8 cellular contexts compared by ENCODE assay signal in genomic region chr5:31531888-31532710, GRCh38. TPM values are rescaled to one million over a fixed set of nuclear protein-coding genes. Genes with fewer than 3 reads are reported as not detected.
DNase-seq lines count a peak whose midpoint lies in the region; ATAC-seq lines count a peak whose summit lies in the region.

Gene C5orf22 (plus strand): TSS chr5:31532301. CDS start chr5:31532393, 92 bp downstream.
Gene DROSHA (minus strand): TSS chr5:31532093. CDS start chr5:31529059, 3,034 bp downstream.

- no peaks in the 10 kb centered on the region for H3K9me3 Mint-ChIP-seq in activated CD8-positive, alpha-beta memory T cell treated with anti-CD3 and anti-CD28 coated beads, Interleukin-2, amount 10 ng/mL, durations not matched to agents 7 days and 5 days (ENCODE audit: low read depth)

- CTCF ChIA-PET in activated CD8-positive, alpha-beta memory T cell treated with anti-CD3 and anti-CD28 coated beads, Interleukin-2, amount 10 ng/mL, durations not matched to agents 7 days and 5 days (lab: Charles Lee): interaction anchor here (1.3 to 1.4 kb wide), 3 partner anchors 12 to 561 kb away, joined by 3 to 6 read pairs (median 4); no protein-coding TSS in a partner anchor

- in situ Hi-C loops in Caki2 (cut with HindIII; ENCODE audit: low pct_unique_long_range_greater_than_20kb, low sequenced_read_pairs) (no loop called here), endometrial microvascular endothelial cells (cut with HindIII; ENCODE audit: inconsistent ontology term, low pct_unique_long_range_greater_than_20kb, low sequenced_read_pairs) (no loop called here)

- peaks cover 62% of the 10 kb centered on the region for H3K36me3 ChIP-seq in NT2/D1 (ENCODE audit: insufficient read depth, insufficient read length, low read length)

- peaks cover 38% of the 10 kb centered on the region for H3K36me3 Mint-ChIP-seq in activated CD8-positive, alpha-beta memory T cell treated with anti-CD3 and anti-CD28 coated beads, Interleukin-2, amount 10 ng/mL, durations not matched to agents 7 days and 5 days

- peak; percentile 91 for ATAC-seq in GM21381 (IDR thresholded peaks at IDR 0.05; ENCODE audit: unreplicated experiment)
- peak; percentile 96 for ATAC-seq in activated CD8-positive, alpha-beta memory T cell treated with anti-CD3 and anti-CD28 coated beads, Interleukin-2, amount 10 ng/mL, durations not matched to agents 7 days and 5 days

- peak within 1 kb of the TSS; percentile 85 for H3K9ac ChIP-seq in NT2/D1 (ENCODE audit: insufficient read length, low read depth)

- H3K4me1 Mint-ChIP-seq in activated CD8-positive, alpha-beta memory T cell treated with anti-CD3 and anti-CD28 coated beads, Interleukin-2, amount 10 ng/mL, durations not matched to agents 7 days and 5 days: peaks cover 42% of the 10 kb centered on the region

- DNase-seq in Caki2 (ENCODE audit: low read depth): peak; percentile 95
- DNase-seq in HUDEP-2 (lab: John Stamatoyannopoulos, UW; ENCODE audit: unreplicated experiment in 76 of 76): peak; percentile 47 to 95 (median 89)
- DNase-seq in NT2/D1 (ENCODE audit: low read depth, low spot score): peak; percentile 91
- peak; percentile 95 for DNase-seq in activated CD8-positive, alpha-beta memory T cell treated with anti-CD3 and anti-CD28 coated beads, Interleukin-2, amount 10 ng/mL, durations not matched to agents 7 days and 5 days
- peak; percentile 96 for DNase-seq in mesenteric fat pad (ENCODE audit: low spot score)
- peak; percentile 76 for DNase-seq in stimulated activated CD8-positive, alpha-beta memory T cell treated with anti-CD3 and anti-CD28 coated beads, Interleukin-15, amount 100 ng/mL, for 24 hours (ENCODE audit: low read depth)

- no peaks in the 10 kb centered on the region for H3K4me1 ChIP-seq in NT2/D1 (ENCODE audit: insufficient read depth, insufficient read length)

- no peaks in the 10 kb centered on the region for H3K27me3 ChIP-seq in NT2/D1 (ENCODE audit: insufficient read depth, insufficient read length)

- peak within 1 kb of the TSS; percentile 88 for H3K4me3 ChIP-seq in NT2/D1 (ENCODE audit: insufficient read length, low read depth)

- H3K4me3 Mint-ChIP-seq in activated CD8-positive, alpha-beta memory T cell treated with anti-CD3 and anti-CD28 coated beads, Interleukin-2, amount 10 ng/mL, durations not matched to agents 7 days and 5 days: peak within 1 kb of the TSS; percentile 90

- no peaks in the 10 kb centered on the region for H3K9me3 ChIP-seq in NT2/D1 (ENCODE audit: insufficient read depth, low read length)

- no peaks in the 10 kb centered on the region for H3K27me3 Mint-ChIP-seq in activated CD8-positive, alpha-beta memory T cell treated with anti-CD3 and anti-CD28 coated beads, Interleukin-2, amount 10 ng/mL, durations not matched to agents 7 days and 5 days

- peak within 1 kb of the TSS; percentile 94 for H3K27ac Mint-ChIP-seq in activated CD8-positive, alpha-beta memory T cell treated with anti-CD3 and anti-CD28 coated beads, Interleukin-2, amount 10 ng/mL, durations not matched to agents 7 days and 5 days

RNA-seq across cellular contexts. Expression of gene C5orf22, which starts in this region (rescaled TPM):
- total RNA-seq in Caki2 (2014; rRNA removed; shearing (Covaris generic); ENCODE audit: low replicate concordance): 0.64 and 2.2 TPM in 2 replicates
- total RNA-seq in activated CD8-positive, alpha-beta memory T cell treated with anti-CD3 and anti-CD28 coated beads, Interleukin-2, amount 10 ng/mL, durations not matched to agents 7 days and 5 days: 10 to 100 TPM; 23.4 to 26.6 TPM
- 12.7 TPM for total RNA-seq in endometrial microvascular endothelial cells (ENCODE audit: inconsistent ontology term)
- 16.5 TPM for total RNA-seq in mesenteric fat pad

RNA-seq across cellular contexts. Expression of gene DROSHA, which starts in this region (rescaled TPM):
- total RNA-seq in Caki2 (2014; rRNA removed; shearing (Covaris generic); ENCODE audit: low replicate concordance): 21.6 and 92.0 TPM in 2 replicates
- total RNA-seq in activated CD8-positive, alpha-beta memory T cell treated with anti-CD3 and anti-CD28 coated beads, Interleukin-2, amount 10 ng/mL, durations not matched to agents 7 days and 5 days: 10 to 100 TPM; 73.2 to 76.3 TPM
- total RNA-seq in endometrial microvascular endothelial cells (ENCODE audit: inconsistent ontology term) (35.7 TPM), mesenteric fat pad (39.5 TPM)

Comparison
In these comparisons a context has a peak if more than half of its experiments do, and no peak if none do; other contexts are left out.
1. Peak in every context shown above with its lines: DNase-seq, ATAC-seq and H3K4me3 ChIP-seq.